In genomic region chr12:89862511-89863331, GRCh38 we compare ENCODE assay signal across 8 cellular contexts.
A peak's percentile ranks its signal among the peaks of the same experiment; 100 is the strongest.
DNase-seq lines count a peak whose midpoint lies in the region; ATAC-seq and TF ChIP-seq lines count a peak whose summit lies in the region.

No MANE protein-coding gene starts in this region.

- in situ Hi-C loops in GM13977 (cut with MboI; ENCODE audit: low pct_unique_long_range_greater_than_20kb, low sequenced_read_pairs, unreplicated experiment), result no loop called here

- 31 to 46% methylated on average over 6 of the region's 6 CpGs for WGBS in lung, 2 donors
- 59 to 67% methylated on average over 6 of the region's 6 CpGs for WGBS in aorta, 2 donors

- no peaks in the 10 kb centered on the region for H3K9me3 ChIP-seq in lung (ENCODE audit: control insufficient read depth in 2 of 2, insufficient read depth in 1 of 2, low read length in 1 of 2)
- no peaks in the 10 kb centered on the region for H3K9me3 ChIP-seq in aorta (ENCODE audit: control insufficient read depth, low read length)

- no peaks in the 10 kb centered on the region for H3K4me1 ChIP-seq in lung (ENCODE audit: control insufficient read depth in 2 of 2, insufficient read depth in 2 of 2, low read length in 2 of 2)
- H3K4me1 ChIP-seq in aorta (ENCODE audit: control insufficient read depth in 1 of 2, insufficient read depth in 2 of 2, low read length in 2 of 2), result no peaks in the 10 kb centered on the region

- ATAC-seq in GM21723 (IDR thresholded peaks at IDR 0.05; ENCODE audit: unreplicated experiment) (peak; percentile 67), lung (ENCODE audit: insufficient read depth, low FRiP score) (peak; percentile 32), aorta (ENCODE audit: low FRiP score) (peak; percentile 65)

- H3K27ac Mint-ChIP-seq in activated naive CD8-positive, alpha-beta T cell treated with anti-CD3 and anti-CD28 coated beads for 36 hours, result peak overlapping the region; percentile 95

- intact Hi-C loops in aorta (cut with DNase I), result no loop called here

- peak; percentile 44 for DNase-seq in GM13977 (ENCODE audit: low spot score)
- peak; percentile 95 for DNase-seq in MV-4-11 (lab: John Stamatoyannopoulos, UW)
- no peak for DNase-seq in activated naive CD8-positive, alpha-beta T cell treated with anti-CD3 and anti-CD28 coated beads for 36 hours
- peak; percentile 36 for DNase-seq in lung (ENCODE audit: low spot score)
- peak in 1 of 2 donors; percentile 51 for DNase-seq in aorta
- no peak for DNase-seq in NK-92 treated with Interleukin-12 subunit alpha and Interleukin-12 subunit beta, amount 100 ng/mL, for 24 hours (lab: John Stamatoyannopoulos, UW)
- no peak for DNase-seq in SHP77 treated with DMSO at 0.1 percent for 48 hours (lab: John Stamatoyannopoulos, UW)

- H3K4me3 Mint-ChIP-seq in activated naive CD8-positive, alpha-beta T cell treated with anti-CD3 and anti-CD28 coated beads for 36 hours, result peak overlapping the region; percentile 70

- H3K36me3 ChIP-seq in lung (ENCODE audit: control insufficient read depth in 2 of 2, insufficient read depth in 2 of 2, low read length in 2 of 2) (no peaks in the 10 kb centered on the region), aorta (ENCODE audit: control insufficient read depth in 1 of 2, insufficient read depth in 2 of 2, low read length in 1 of 2) (no peaks in the 10 kb centered on the region)

- peaks cover 9% of the 10 kb centered on the region for H3K9me3 Mint-ChIP-seq in activated naive CD8-positive, alpha-beta T cell treated with anti-CD3 and anti-CD28 coated beads for 36 hours

- peaks cover 17% of the 10 kb centered on the region for H3K36me3 Mint-ChIP-seq in activated naive CD8-positive, alpha-beta T cell treated with anti-CD3 and anti-CD28 coated beads for 36 hours

- H3K27me3 ChIP-seq in lung (ENCODE audit: control insufficient read depth, insufficient read depth) (no peaks in the 10 kb centered on the region), aorta (ENCODE audit: control insufficient read depth in 1 of 2, insufficient read depth in 2 of 2, low read length in 1 of 2) (peaks cover 0 to 1% of the 10 kb centered on the region in 2 donors)

- peak overlapping the region; percentile 74 to 77 for H3K27ac ChIP-seq in lung (ENCODE audit: low read depth in 1 of 2, low read length in 1 of 2)
- H3K27ac ChIP-seq in aorta (ENCODE audit: low read depth in 1 of 2, low read length in 2 of 2), result no peak overlapping the region

- H3K4me1 Mint-ChIP-seq in activated naive CD8-positive, alpha-beta T cell treated with anti-CD3 and anti-CD28 coated beads for 36 hours, result peaks cover 50% of the 10 kb centered on the region

- H3K4me3 ChIP-seq in lung, result no peak overlapping the region
- H3K4me3 ChIP-seq in aorta (ENCODE audit: low read length in 2 of 2), result no peak overlapping the region

- H3K27me3 Mint-ChIP-seq in activated naive CD8-positive, alpha-beta T cell treated with anti-CD3 and anti-CD28 coated beads for 36 hours, result no peaks in the 10 kb centered on the region

- no peak for TF ChIP-seq CTCF in GM13977 (IDR thresholded peaks at IDR 0.05; ENCODE audit: extremely low read depth, insufficient read depth, missing control alignments)
- TF ChIP-seq CTCF in lung (IDR thresholded peaks at IDR 0.05; ENCODE audit: control extremely low read depth, extremely low read depth), result no peak

Comparison
In these comparisons a context has a peak if more than half of its experiments do, and no peak if none do; other contexts are left out.
1. DNase-seq: peak in GM13977 (single experiment), MV-4-11 (single experiment) and lung (single experiment); none in activated naive CD8-positive, alpha-beta T cell treated with anti-CD3 and anti-CD28 coated beads for 36 hours (single experiment), NK-92 treated with Interleukin-12 subunit alpha and Interleukin-12 subunit beta, amount 100 ng/mL, for 24 hours (single experiment) and SHP77 treated with DMSO at 0.1 percent for 48 hours (single experiment).
2. H3K27ac ChIP-seq: peak in lung (2 of 2); none in aorta (0 of 2).
3. Peak in every context shown above with its lines, with median percentiles within 50 percentile points of each other: ATAC-seq.